ENCODE assay signal across 27 cellular contexts in the genomic region with DNA sequence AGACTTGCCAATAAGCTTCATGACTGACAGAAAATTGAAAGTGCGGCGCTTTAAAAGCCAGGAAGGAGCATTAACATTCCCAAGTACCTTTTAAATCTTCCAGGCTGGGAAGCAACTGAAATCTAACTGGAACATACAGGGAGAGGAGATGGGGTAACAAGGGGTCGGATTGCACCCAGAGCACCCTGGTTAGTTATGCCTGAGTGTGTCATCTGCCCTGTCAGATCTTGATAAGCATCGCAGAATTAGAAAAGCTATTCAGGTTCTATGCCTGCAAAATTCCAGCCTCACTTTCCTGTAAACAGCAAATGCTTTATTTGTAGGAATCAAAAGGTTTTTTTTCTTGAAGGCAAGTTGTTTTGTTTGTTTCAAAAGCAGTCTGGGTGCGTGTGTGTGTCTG. TPM values are rescaled to one million over a fixed set of nuclear protein-coding genes. Genes with fewer than 3 reads are reported as not detected.
DNase-seq lines count a peak whose midpoint lies in the region; ATAC-seq, FAIRE-seq and TF ChIP-seq lines count a peak whose summit lies in the region.
"Had no signal": no experiment of that assay in that cellular context is flagged by ENCODE, and none has a peak within 500 bp of the region (broad histone marks: within the 10 kb centered on the region; RNA-seq: fewer than 3 reads in every experiment).

No MANE protein-coding gene starts in this region.

- no peak for TF ChIP-seq POLR2A in breast epithelium (IDR thresholded peaks at IDR 0.05)

- H3K27ac ChIP-seq in breast epithelium (no peak overlapping the region), keratinocyte (ENCODE audit: control insufficient read depth, insufficient read depth, low read length) (peak overlapping the region; percentile 34)
- H3K27ac ChIP-seq: spleen had no signal

- no peak overlapping the region for H3K9ac ChIP-seq in keratinocyte (ENCODE audit: control insufficient read depth, extremely low read depth, insufficient read depth, low read length)

- CTCF ChIA-PET in MCF 10A (lab: Yijun Ruan, JAX) = interaction anchor here (0.6 to 2.6 kb wide), 4 partner anchors 24 to 245 kb away, joined by 3 to 9 read pairs (median 6); no protein-coding TSS in a partner anchor

- H3K4me2 ChIP-seq in keratinocyte (ENCODE audit: control insufficient read depth, extremely low read depth, insufficient read depth, low read depth, low read length) = peak overlapping the region; percentile 24

- no peak for TF ChIP-seq CTCF in MCF 10A (IDR thresholded peaks at IDR 0.05; ENCODE audit: unreplicated experiment)
- TF ChIP-seq CTCF in breast epithelium (IDR thresholded peaks at IDR 0.05) = no peak
- no peak for TF ChIP-seq CTCF in keratinocyte (optimal IDR thresholded peaks at IDR 0.05 in 1 of 3, IDR thresholded peaks at IDR 0.05 in 1 of 3, conservative IDR thresholded peaks at IDR 0.05 in 1 of 3; ENCODE audit: extremely low read depth in 1 of 3, insufficient read depth in 2 of 3, low read length in 3 of 3)
- no peak for TF ChIP-seq CTCF in chondrocyte (IDR thresholded peaks at IDR 0.05)

- DNase-seq in MCF 10A (ENCODE audit: unreplicated experiment) (no peak), breast epithelium (ENCODE audit: low spot score in 2 of 2) (no peak), keratinocyte (ENCODE audit: low read depth, low spot score) (no peak), chondrocyte (ENCODE audit: low spot score) (no peak), NCI-H524 treated with DMSO at 0.1 percent for 48 hours (lab: John Stamatoyannopoulos, UW) (no peak), NCI-H82 (lab: John Stamatoyannopoulos, UW) (no peak), immature natural killer cell (no peak)
- DNase-seq: activated CD8-positive, alpha-beta T cell treated with anti-CD3 and anti-CD28 coated beads for 36 hours; activated naive CD8-positive, alpha-beta T cell treated with anti-CD3 and anti-CD28 coated beads, Interleukin-2, amount 10 ng/mL, durations not matched to agents 7 days and 5 days; activated T-cell treated with anti-CD3 and anti-CD28 coated beads, Interleukin-2, amount 50 U/mL, for 24 hours; CD4-positive, CD25-positive, alpha-beta regulatory T cell; DMS153; H9; left cardiac atrium; mucosa of descending colon; NCI-H446; Right ventricle myocardium superior; spleen; stimulated activated CD4-positive, alpha-beta T cell treated with anti-CD3 and anti-CD28 coated beads, Interleukin-4, amount 100 ng/mL, for 4 hours; T-helper 17 cell had no signal

- BruUV-seq in MCF 10A (replicated peaks; lab: Mats Ljungman, UMichigan) = no TSS peak

- no peak overlapping the region for H3K4me3 ChIP-seq in breast epithelium
- no peak overlapping the region for H3K4me3 ChIP-seq in keratinocyte (ENCODE audit: control insufficient read depth in 2 of 3, extremely low read depth in 1 of 3, insufficient read depth in 2 of 3, low read depth in 1 of 3, low read length in 3 of 3)
- H3K4me3 ChIP-seq: mucosa of descending colon, spleen had no signal

- H3K27me3 ChIP-seq in breast epithelium (no peaks in the 10 kb centered on the region), keratinocyte (ENCODE audit: control insufficient read depth, extremely low read depth, insufficient read depth, low read length) (no peaks in the 10 kb centered on the region)
- H3K27me3 ChIP-seq: spleen had no signal

- intact Hi-C loops in MCF 10A (cut with micrococcal nuclease) = no loop called here
- intact Hi-C loops in breast epithelium (cut with DNase I; ENCODE audit: low total_unique reads) = no loop called here

- no peak for ATAC-seq in activated T-helper 17 cell treated with anti-CD3 and anti-CD28 coated beads, Interleukin-2, amount 50 U/mL, for 72 hours (replicated peaks)
- ATAC-seq: activated CD8-positive, alpha-beta T cell treated with anti-CD3 and anti-CD28 coated beads for 36 hours; left cardiac atrium; mucosa of descending colon; T-helper 17 cell; WTC11 had no signal

- H3K9me3 Mint-ChIP-seq in MCF 10A (ENCODE audit: unreplicated experiment) (no peaks in the 10 kb centered on the region), chondrocyte (ENCODE audit: low read depth) (no peaks in the 10 kb centered on the region), immature natural killer cell (no peaks in the 10 kb centered on the region)
- no peaks in the 10 kb centered on the region for H3K9me3 Mint-ChIP-seq in activated T-helper 17 cell treated with anti-CD3 and anti-CD28 coated beads, Interleukin-2, amount 50 U/mL, for 72 hours
- H3K9me3 Mint-ChIP-seq: activated CD8-positive, alpha-beta T cell treated with anti-CD3 and anti-CD28 coated beads for 36 hours; activated naive CD8-positive, alpha-beta T cell treated with anti-CD3 and anti-CD28 coated beads, Interleukin-2, amount 10 ng/mL, durations not matched to agents 7 days and 5 days; activated T-cell treated with anti-CD3 and anti-CD28 coated beads, Interleukin-2, amount 50 U/mL, for 24 hours; dendritic cell treated with granulocyte-macrophage colony-stimulating factor and Interleukin-4, amounts not matched to agents 40 ng/mL and 50 ng/mL, for 4 days; H9; neural crest cell; WTC11 had no signal

- POLR2A ChIA-PET in MCF 10A (lab: Yijun Ruan, JAX) = interaction anchor here (0.7 to 1.9 kb wide), 7 partner anchors 12 to 57 kb away, joined by 3 to 7 read pairs (median 4); no protein-coding TSS in a partner anchor

- H3K9me1 ChIP-seq in keratinocyte (ENCODE audit: control insufficient read depth, extremely low read depth, insufficient read depth, low read length) = no peaks in the 10 kb centered on the region

- H4K20me1 ChIP-seq in keratinocyte (ENCODE audit: control insufficient read depth, extremely low read depth, insufficient read depth, low read length) = no peaks in the 10 kb centered on the region

- peak overlapping the region; percentile 93 for H2AFZ ChIP-seq in keratinocyte (ENCODE audit: control insufficient read depth, low read length)

- H3K36me3 Mint-ChIP-seq in MCF 10A (ENCODE audit: insufficient read depth, unreplicated experiment) = no peaks in the 10 kb centered on the region
- peaks cover 96% of the 10 kb centered on the region for H3K36me3 Mint-ChIP-seq in activated T-helper 17 cell treated with anti-CD3 and anti-CD28 coated beads, Interleukin-2, amount 50 U/mL, for 72 hours (ENCODE audit: low read depth)
- no peaks in the 10 kb centered on the region for H3K36me3 Mint-ChIP-seq in chondrocyte (ENCODE audit: low read depth)
- H3K36me3 Mint-ChIP-seq in immature natural killer cell = peaks cover 6 to 45% (median 14%) of the 10 kb centered on the region in 3 donors
- H3K36me3 Mint-ChIP-seq: WTC11 had no signal

- no peak overlapping the region for H3K4me3 Mint-ChIP-seq in MCF 10A (ENCODE audit: unreplicated experiment)
- no peak overlapping the region for H3K4me3 Mint-ChIP-seq in activated T-helper 17 cell treated with anti-CD3 and anti-CD28 coated beads, Interleukin-2, amount 50 U/mL, for 72 hours
- no peak overlapping the region for H3K4me3 Mint-ChIP-seq in chondrocyte (ENCODE audit: unreplicated experiment)
- H3K4me3 Mint-ChIP-seq in immature natural killer cell = no peak overlapping the region
- H3K4me3 Mint-ChIP-seq: activated CD8-positive, alpha-beta T cell treated with anti-CD3 and anti-CD28 coated beads for 36 hours; activated naive CD8-positive, alpha-beta T cell treated with anti-CD3 and anti-CD28 coated beads, Interleukin-2, amount 10 ng/mL, durations not matched to agents 7 days and 5 days; activated T-cell treated with anti-CD3 and anti-CD28 coated beads, Interleukin-2, amount 50 U/mL, for 24 hours; CD4-positive, CD25-positive, alpha-beta regulatory T cell; dendritic cell treated with granulocyte-macrophage colony-stimulating factor and Interleukin-4, amounts not matched to agents 40 ng/mL and 50 ng/mL, for 4 days; H9; neural crest cell; T-helper 17 cell; WTC11 had no signal

- H3K36me3 ChIP-seq in breast epithelium (no peaks in the 10 kb centered on the region), keratinocyte (ENCODE audit: control insufficient read depth in 2 of 2, extremely low read depth in 1 of 2, insufficient read depth in 2 of 2, low read length in 2 of 2) (no peaks in the 10 kb centered on the region)
- H3K36me3 ChIP-seq: spleen had no signal

- H3K4me1 Mint-ChIP-seq in MCF 10A (ENCODE audit: insufficient read depth, unreplicated experiment) (peaks cover 16% of the 10 kb centered on the region), chondrocyte (ENCODE audit: low read depth) (peaks cover 8% of the 10 kb centered on the region), immature natural killer cell (no peaks in the 10 kb centered on the region)
- H3K4me1 Mint-ChIP-seq in activated T-helper 17 cell treated with anti-CD3 and anti-CD28 coated beads, Interleukin-2, amount 50 U/mL, for 72 hours = peaks cover 8% of the 10 kb centered on the region
- H3K4me1 Mint-ChIP-seq: CD4-positive, CD25-positive, alpha-beta regulatory T cell; T-helper 17 cell had no signal

- no peaks in the 10 kb centered on the region for H3K9me3 ChIP-seq in breast epithelium
- no peaks in the 10 kb centered on the region for H3K9me3 ChIP-seq in keratinocyte (ENCODE audit: control insufficient read depth, low read depth, low read length)
- H3K9me3 ChIP-seq: mucosa of descending colon, spleen had no signal

- H3K27ac Mint-ChIP-seq in MCF 10A (ENCODE audit: low read depth, unreplicated experiment) (peak overlapping the region; percentile 74), chondrocyte (ENCODE audit: unreplicated experiment) (no peak overlapping the region), immature natural killer cell (peak overlapping the region in 1 of 6 donors; percentile 32)
- H3K27ac Mint-ChIP-seq in activated T-helper 17 cell treated with anti-CD3 and anti-CD28 coated beads, Interleukin-2, amount 50 U/mL, for 72 hours = peak overlapping the region; percentile 50
- H3K27ac Mint-ChIP-seq: activated CD8-positive, alpha-beta T cell treated with anti-CD3 and anti-CD28 coated beads for 36 hours; activated naive CD8-positive, alpha-beta T cell treated with anti-CD3 and anti-CD28 coated beads, Interleukin-2, amount 10 ng/mL, durations not matched to agents 7 days and 5 days; activated T-cell treated with anti-CD3 and anti-CD28 coated beads, Interleukin-2, amount 50 U/mL, for 24 hours; dendritic cell treated with granulocyte-macrophage colony-stimulating factor and Interleukin-4, amounts not matched to agents 40 ng/mL and 50 ng/mL, for 4 days; T-helper 17 cell; WTC11 had no signal

- dilution Hi-C loops in keratinocyte (cut with MboI; ENCODE audit: extremely low pct_ligation_motif_present, low sequenced_read_pairs) = no loop called here

- H3K27me3 Mint-ChIP-seq in MCF 10A (ENCODE audit: insufficient read depth, unreplicated experiment) (no peaks in the 10 kb centered on the region), chondrocyte (ENCODE audit: low read depth) (no peaks in the 10 kb centered on the region), immature natural killer cell (ENCODE audit: low read depth in 3 of 3) (no peaks in the 10 kb centered on the region)
- H3K27me3 Mint-ChIP-seq in activated T-helper 17 cell treated with anti-CD3 and anti-CD28 coated beads, Interleukin-2, amount 50 U/mL, for 72 hours = no peaks in the 10 kb centered on the region
- H3K27me3 Mint-ChIP-seq: activated CD8-positive, alpha-beta T cell treated with anti-CD3 and anti-CD28 coated beads for 36 hours; activated naive CD8-positive, alpha-beta T cell treated with anti-CD3 and anti-CD28 coated beads, Interleukin-2, amount 10 ng/mL, durations not matched to agents 7 days and 5 days; activated T-cell treated with anti-CD3 and anti-CD28 coated beads, Interleukin-2, amount 50 U/mL, for 24 hours; CD4-positive, CD25-positive, alpha-beta regulatory T cell; dendritic cell treated with granulocyte-macrophage colony-stimulating factor and Interleukin-4, amounts not matched to agents 40 ng/mL and 50 ng/mL, for 4 days; T-helper 17 cell had no signal

- H3K79me2 ChIP-seq in keratinocyte (ENCODE audit: control insufficient read depth, insufficient read depth, low read length) = no peaks in the 10 kb centered on the region

- H3K4me1 ChIP-seq in breast epithelium (no peaks in the 10 kb centered on the region), keratinocyte (ENCODE audit: control insufficient read depth, extremely low read depth, insufficient read depth, low read length) (peaks cover 19% of the 10 kb centered on the region)
- H3K4me1 ChIP-seq: spleen had no signal

- FAIRE-seq in keratinocyte (lab: Jason Lieb, UNC) = peak; percentile 52
- FAIRE-seq: endothelial cell of umbilical vein, GM12892, urothelium cell line had no signal

RNA-seq across cellular contexts. Expression of gene SERBP1, which starts 58.5 kb away (rescaled TPM):
- total RNA-seq in MCF 10A (2022) (233 and 315 TPM in 2 replicates), breast epithelium (100 to 1,000 TPM; 181 to 266 (median 218) TPM), chondrocyte (143 to 175 TPM (median 145 TPM) in 3 replicates)
- total RNA-seq in activated T-helper 17 cell treated with anti-CD3 and anti-CD28 coated beads, Interleukin-2, amount 50 U/mL, for 72 hours = 100 to 1,000 TPM; 225 to 393 TPM
- polyA plus RNA-seq in keratinocyte (197 to 352 TPM (median 286 TPM) in 3 replicates), immature natural killer cell (100 to 1,000 TPM in 2 of 3 donors, 10 to 100 TPM in 1; 92.1 to 162 (median 125) TPM)
- 870 TPM for polyA plus RNA-seq in keratinocyte (2011; ENCODE audit: low read depth)
- polyA plus RNA-seq in keratinocyte (2011; cell fraction: cytosol; rRNA removed) = 227 and 270 TPM in 2 replicates
- 120 and 203 TPM in 2 replicates for polyA plus RNA-seq in keratinocyte (2011; cell fraction: nucleus; rRNA removed)
- 161 and 304 TPM in 2 replicates for polyA plus RNA-seq in keratinocyte (2012; ENCODE audit: low replicate concordance)
- 44.8 to 115 TPM (median 55.0 TPM) in 3 replicates for polyA minus RNA-seq in keratinocyte
- polyA minus RNA-seq in keratinocyte (2011; cell fraction: cytosol; rRNA and poly(A)+ RNA removed) = 241 TPM
- polyA minus RNA-seq in keratinocyte (2011; cell fraction: nucleus; rRNA and poly(A)+ RNA removed) = 47.8 and 84.2 TPM in 2 replicates
